2 cellular contexts compared by ENCODE assay signal in genomic region chr1:98919652-98920051, GRCh38.
TF ChIP-seq lines count a peak whose summit lies in the region.

No MANE protein-coding gene starts in this region.

TF ChIP-seq in IMR-90, 13 proteins besides CTCF, POLR2A, EP300 and RAD21:
- TF ChIP-seq MAFK (IDR thresholded peaks at IDR 0.05; ENCODE audit: low read depth, low read length) (peak; percentile 89), RCOR1 (IDR thresholded peaks at IDR 0.05; ENCODE audit: insufficient replicate concordance, low read length) (no peak)
TF ChIP-seq in IMR-90: peak in this region for 1.

TF ChIP-seq in H1, 55 proteins besides CTCF, POLR2A, EP300 and RAD21:
- TF ChIP-seq MAFK (IDR thresholded peaks at IDR 0.05; ENCODE audit: low read depth, low read length) (0 out of 2 replicates have a peak, but pooled peaks have one; percentile 5), TAF1 (IDR thresholded peaks at IDR 0.05; ENCODE audit: low read depth, low read length) (no peak)
